ENCODE assay signal across 2 cellular contexts in the genomic region with DNA sequence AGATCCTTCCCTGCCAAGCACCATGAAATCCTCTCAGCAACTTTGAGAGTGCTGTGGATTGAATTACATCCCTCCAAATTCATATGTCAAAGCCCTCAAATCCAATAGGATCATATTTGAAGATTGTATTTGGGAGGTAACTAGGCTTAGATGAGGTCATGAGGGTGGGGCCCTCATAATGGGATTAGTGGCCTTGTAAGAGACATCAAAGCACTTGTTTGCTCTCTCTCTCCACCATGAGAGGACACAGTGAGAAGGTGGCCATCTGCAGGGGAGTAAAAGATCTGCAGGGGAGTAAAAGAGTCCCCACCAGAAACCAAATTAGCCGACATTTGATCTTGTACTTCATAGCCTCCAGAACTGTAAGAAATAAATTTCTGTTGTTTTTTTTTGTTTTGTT.
A peak's percentile ranks its signal among the peaks of the same experiment; 100 is the strongest.
TF ChIP-seq lines count a peak whose summit lies in the region.

No MANE protein-coding gene starts in this region.

TF ChIP-seq in HepG2, 621 proteins besides CTCF, POLR2A, EP300 and RAD21:
- TF ChIP-seq ZNF264 (CRISPR knock-in tag; IDR thresholded peaks at IDR 0.05), result peak; percentile 99
- no peak for TF ChIP-seq PITX1 (CRISPR knock-in tag; IDR thresholded peaks at IDR 0.05)

TF ChIP-seq in K562, 482 proteins besides CTCF, POLR2A, EP300 and RAD21:
- TF ChIP-seq TCF7 (IDR thresholded peaks at IDR 0.05; ENCODE audit: borderline replicate concordance), result peak; percentile 90; the same call in 1 of the 2 replicates
- TF ChIP-seq, protein P1, sequence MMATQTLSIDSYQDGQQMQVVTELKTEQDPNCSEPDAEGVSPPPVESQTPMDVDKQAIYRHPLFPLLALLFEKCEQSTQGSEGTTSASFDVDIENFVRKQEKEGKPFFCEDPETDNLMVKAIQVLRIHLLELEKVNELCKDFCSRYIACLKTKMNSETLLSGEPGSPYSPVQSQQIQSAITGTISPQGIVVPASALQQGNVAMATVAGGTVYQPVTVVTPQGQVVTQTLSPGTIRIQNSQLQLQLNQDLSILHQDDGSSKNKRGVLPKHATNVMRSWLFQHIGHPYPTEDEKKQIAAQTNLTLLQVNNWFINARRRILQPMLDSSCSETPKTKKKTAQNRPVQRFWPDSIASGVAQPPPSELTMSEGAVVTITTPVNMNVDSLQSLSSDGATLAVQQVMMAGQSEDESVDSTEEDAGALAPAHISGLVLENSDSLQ (IDR thresholded peaks at IDR 0.05), result no peak
- TF ChIP-seq MYC (IDR thresholded peaks at IDR 0.05; ENCODE audit: low read depth, low read length), result no peak
- TF ChIP-seq MYC (CRISPR knock-in tag; IDR thresholded peaks at IDR 0.05; ENCODE audit: borderline replicate concordance, low read depth), result no peak
- TF ChIP-seq OTX1 (CRISPR knock-in tag; IDR thresholded peaks at IDR 0.05), result no peak
- TF ChIP-seq, protein P2, sequence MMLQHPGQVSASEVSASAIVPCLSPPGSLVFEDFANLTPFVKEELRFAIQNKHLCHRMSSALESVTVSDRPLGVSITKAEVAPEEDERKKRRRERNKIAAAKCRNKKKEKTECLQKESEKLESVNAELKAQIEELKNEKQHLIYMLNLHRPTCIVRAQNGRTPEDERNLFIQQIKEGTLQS (IDR thresholded peaks at IDR 0.05), result peak; percentile 70
- TF ChIP-seq, protein P2 (CRISPR knock-in tag; conservative IDR thresholded peaks at IDR 0.05), result no peak
- no peak for TF ChIP-seq ZNF124 (CRISPR knock-in tag; IDR thresholded peaks at IDR 0.05)
- TF ChIP-seq, protein P3, sequence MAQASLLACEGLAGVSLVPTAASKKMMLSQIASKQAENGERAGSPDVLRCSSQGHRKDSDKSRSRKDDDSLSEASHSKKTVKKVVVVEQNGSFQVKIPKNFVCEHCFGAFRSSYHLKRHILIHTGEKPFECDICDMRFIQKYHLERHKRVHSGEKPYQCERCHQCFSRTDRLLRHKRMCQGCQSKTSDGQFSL (CRISPR knock-in tag; IDR thresholded peaks at IDR 0.05), result no peak
- TF ChIP-seq, protein P3 (tag; IDR thresholded peaks at IDR 0.05), result no peak
- TF ChIP-seq ZNF253 (CRISPR knock-in tag; conservative IDR thresholded peaks at IDR 0.05), result no peak
- TF ChIP-seq SRF (CRISPR knock-in tag; IDR thresholded peaks at IDR 0.05), result no peak
- no peak for TF ChIP-seq SMAD3 (CRISPR knock-in tag; conservative IDR thresholded peaks at IDR 0.05)
- no peak for TF ChIP-seq ZNF696 (CRISPR knock-in tag; conservative IDR thresholded peaks at IDR 0.05)
- TF ChIP-seq SRSF3 (IDR thresholded peaks at IDR 0.05; ENCODE audit: insufficient read depth, low read length), result no peak
- TF ChIP-seq ZNF609 (CRISPR knock-in tag; IDR thresholded peaks at IDR 0.05; ENCODE audit: borderline replicate concordance), result no peak
- no peak for TF ChIP-seq RFX7 (CRISPR knock-in tag; IDR thresholded peaks at IDR 0.05)
- no peak for TF ChIP-seq ZNF280B (CRISPR knock-in tag; IDR thresholded peaks at IDR 0.05)
- no peak for TF ChIP-seq CBX3 (IDR thresholded peaks at IDR 0.05; ENCODE audit: borderline replicate concordance in 1 of 2, low read length in 2 of 2)
- no peak for TF ChIP-seq ZNF263 (CRISPR knock-in tag; IDR thresholded peaks at IDR 0.05; ENCODE audit: borderline replicate concordance)
- TF ChIP-seq LCOR (CRISPR knock-in tag; IDR thresholded peaks at IDR 0.05), result no peak
- TF ChIP-seq CEBPG (CRISPR knock-in tag; IDR thresholded peaks at IDR 0.05), result no peak
- no peak for TF ChIP-seq CEBPG (tag; conservative IDR thresholded peaks at IDR 0.05 in 1 of 2, IDR thresholded peaks at IDR 0.05 in 1 of 2)
- TF ChIP-seq, protein P4, sequence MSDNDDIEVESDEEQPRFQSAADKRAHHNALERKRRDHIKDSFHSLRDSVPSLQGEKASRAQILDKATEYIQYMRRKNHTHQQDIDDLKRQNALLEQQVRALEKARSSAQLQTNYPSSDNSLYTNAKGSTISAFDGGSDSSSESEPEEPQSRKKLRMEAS (CRISPR knock-in tag; IDR thresholded peaks at IDR 0.05), result no peak
- peak; percentile 68 for TF ChIP-seq ATF7 (IDR thresholded peaks at IDR 0.05)
- TF ChIP-seq KLF1 (tag; IDR thresholded peaks at IDR 0.05), result no peak
- TF ChIP-seq, protein P5, sequence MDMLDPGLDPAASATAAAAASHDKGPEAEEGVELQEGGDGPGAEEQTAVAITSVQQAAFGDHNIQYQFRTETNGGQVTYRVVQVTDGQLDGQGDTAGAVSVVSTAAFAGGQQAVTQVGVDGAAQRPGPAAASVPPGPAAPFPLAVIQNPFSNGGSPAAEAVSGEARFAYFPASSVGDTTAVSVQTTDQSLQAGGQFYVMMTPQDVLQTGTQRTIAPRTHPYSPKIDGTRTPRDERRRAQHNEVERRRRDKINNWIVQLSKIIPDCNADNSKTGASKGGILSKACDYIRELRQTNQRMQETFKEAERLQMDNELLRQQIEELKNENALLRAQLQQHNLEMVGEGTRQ (CRISPR knock-in tag; IDR thresholded peaks at IDR 0.05), result no peak
- no peak for TF ChIP-seq GABPB2 (CRISPR knock-in tag; conservative IDR thresholded peaks at IDR 0.05)
- TF ChIP-seq PHB2 (IDR thresholded peaks at IDR 0.05; ENCODE audit: low read depth), result no peak
- TF ChIP-seq MYBL2 (IDR thresholded peaks at IDR 0.05; ENCODE audit: low read depth), result no peak
- TF ChIP-seq MYBL2 (CRISPR knock-in tag; IDR thresholded peaks at IDR 0.05; ENCODE audit: borderline replicate concordance), result no peak
- peak; percentile 93 for TF ChIP-seq LEF1 (IDR thresholded peaks at IDR 0.05)
- TF ChIP-seq ZHX1 (conservative IDR thresholded peaks at IDR 0.05; ENCODE audit: low read length), result no peak
- TF ChIP-seq LARP7 (IDR thresholded peaks at IDR 0.05), result no peak
- TF ChIP-seq NR2C1 (IDR thresholded peaks at IDR 0.05), result no peak
- no peak for TF ChIP-seq NR2C1 (tag; IDR thresholded peaks at IDR 0.05)
- TF ChIP-seq SNAPC5 (CRISPR knock-in tag; IDR thresholded peaks at IDR 0.05), result no peak
- no peak for TF ChIP-seq CHD4 (IDR thresholded peaks at IDR 0.05; ENCODE audit: insufficient read depth, insufficient replicate concordance, low read depth, low read length, poor library complexity, severe bottlenecking)
- no peak for TF ChIP-seq BRD4 (IDR thresholded peaks at IDR 0.05)
- no peak for TF ChIP-seq TAF7 (tag; IDR thresholded peaks at IDR 0.05)
- no peak for TF ChIP-seq MEF2A (IDR thresholded peaks at IDR 0.05; ENCODE audit: control insufficient read depth, low read depth, low read length)
- no peak for TF ChIP-seq POLR3G (IDR thresholded peaks at IDR 0.05; ENCODE audit: extremely low read depth, insufficient read length, insufficient replicate concordance)
- peak; percentile 58; the same call in 1 of the 2 replicates for TF ChIP-seq JUND (IDR thresholded peaks at IDR 0.05; ENCODE audit: borderline replicate concordance, low read depth, low read length)
- TF ChIP-seq JUND (tag; IDR thresholded peaks at IDR 0.05; ENCODE audit: borderline replicate concordance, low read depth, low read length), result 0 out of 3 replicates have a peak, but pooled peaks have one; percentile 17
- TF ChIP-seq CREB1 (IDR thresholded peaks at IDR 0.05), result no peak
- no peak for TF ChIP-seq CREB1 (CRISPR knock-in tag; IDR thresholded peaks at IDR 0.05)
- no peak for TF ChIP-seq CBX5 (IDR thresholded peaks at IDR 0.05; ENCODE audit: borderline replicate concordance, low read depth)
- TF ChIP-seq NEUROD1 (IDR thresholded peaks at IDR 0.05; ENCODE audit: borderline replicate concordance, low read depth, low read length, partially characterized antibody), result no peak
- no peak for TF ChIP-seq CXXC5 (CRISPR knock-in tag; IDR thresholded peaks at IDR 0.05)
- no peak for TF ChIP-seq DNMT1 (IDR thresholded peaks at IDR 0.05)
